22 cellular contexts compared by ENCODE assay signal in the genomic region with DNA sequence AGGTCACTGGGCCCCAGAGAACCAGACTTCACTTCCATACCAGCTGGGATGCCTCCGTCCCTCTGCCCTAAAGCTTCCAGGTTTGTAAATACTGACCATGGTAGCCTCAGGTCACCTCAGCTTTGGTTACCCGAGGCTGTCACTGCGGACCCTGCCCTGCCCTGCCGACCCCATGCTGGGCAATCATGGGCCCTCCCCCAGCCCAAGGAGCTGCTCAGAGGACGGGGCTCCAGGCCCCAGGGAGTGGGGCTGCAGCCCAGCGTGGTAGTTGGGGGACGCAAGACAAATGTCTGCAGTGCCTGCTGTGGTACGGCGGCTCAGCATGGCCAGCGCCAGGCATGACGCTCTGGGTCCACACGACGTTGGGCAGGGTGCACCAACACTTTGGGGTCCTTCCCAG. TPM values are rescaled to one million over a fixed set of nuclear protein-coding genes. Genes with fewer than 3 reads are reported as not detected.
DNase-seq lines count a peak whose midpoint lies in the region; ATAC-seq and TF ChIP-seq lines count a peak whose summit lies in the region.
"Had no signal": no experiment of that assay in that cellular context is flagged by ENCODE, and none has a peak within 500 bp of the region (broad histone marks: within the 10 kb centered on the region; RNA-seq: fewer than 3 reads in every experiment).

No MANE protein-coding gene starts in this region.

- H3K27me3 Mint-ChIP-seq in GM23338 (ENCODE audit: insufficient read depth, low read depth, poor library complexity): peaks cover 5% of the 10 kb centered on the region

- H3K9me3 ChIP-seq in lower lobe of right lung (no peaks in the 10 kb centered on the region), gastrocnemius medialis (no peaks in the 10 kb centered on the region), SJCRH30 (replicated peaks) (no peaks in the 10 kb centered on the region)
- H3K9me3 ChIP-seq: SJSA1 had no signal

- no peaks in the 10 kb centered on the region for H3K9me3 Mint-ChIP-seq in GM23338
- H3K9me3 Mint-ChIP-seq: nephron progenitor cell; T-helper 1 cell treated with Interleukin-12 subunit alpha and Interleukin-12 subunit beta and Interleukin-4 antibody, amounts not matched to agents 30 μg/mL and 1 μg/mL, for 36 hours had no signal

- intact Hi-C loops in lower lobe of right lung (cut with DNase I): no loop called here
- intact Hi-C loops in gastrocnemius medialis (cut with DNase I; ENCODE audit: low total_unique reads): no loop called here

- no peaks in the 10 kb centered on the region for H3K9me2 ChIP-seq in GM23338 (ENCODE audit: insufficient read depth)

- H3K4me1 ChIP-seq in GM23338 (ENCODE audit: insufficient read depth) (no peaks in the 10 kb centered on the region), lower lobe of right lung (peaks cover 11% of the 10 kb centered on the region), gastrocnemius medialis (peaks cover 9 to 30% of the 10 kb centered on the region in 2 donors), SJCRH30 (no peaks in the 10 kb centered on the region)

- H3K27ac ChIP-seq in GM23338 (ENCODE audit: low read depth): no peak overlapping the region
- peak overlapping the region; percentile 79 for H3K27ac ChIP-seq in caudate nucleus (ENCODE audit: low read depth, low read length)
- no peak overlapping the region for H3K27ac ChIP-seq in lower lobe of right lung
- H3K27ac ChIP-seq in gastrocnemius medialis: peak overlapping the region in 3 of 4 donors; percentile 85 to 96 (median 86)
- H3K27ac ChIP-seq in SJCRH30: no peak overlapping the region
- H3K27ac ChIP-seq: brain microvascular endothelial cell, SJSA1 had no signal

- no peak for TF ChIP-seq CTCF in GM23338 (conservative IDR thresholded peaks at IDR 0.05; ENCODE audit: low read depth in 2 of 2)
- TF ChIP-seq CTCF in lower lobe of right lung (IDR thresholded peaks at IDR 0.05): no peak
- no peak for TF ChIP-seq CTCF in gastrocnemius medialis (IDR thresholded peaks at IDR 0.05 in 4 of 5, conservative IDR thresholded peaks at IDR 0.05 in 1 of 5)

- H3K27ac Mint-ChIP-seq in GM23338: no peak overlapping the region
- H3K27ac Mint-ChIP-seq: T-helper 1 cell treated with Interleukin-12 subunit alpha and Interleukin-12 subunit beta and Interleukin-4 antibody, amounts not matched to agents 30 μg/mL and 1 μg/mL, for 36 hours had no signal

- peak; percentile 32 for ATAC-seq in GM23338
- ATAC-seq in lower lobe of right lung: no peak
- no peak for ATAC-seq in gastrocnemius medialis
- no peak for ATAC-seq in HG03135 (IDR thresholded peaks at IDR 0.05; ENCODE audit: unreplicated experiment)

- in situ Hi-C loops in gastrocnemius medialis (cut with MboI; ENCODE audit: low sequenced_read_pairs in 4 of 4): no loop called here

- H3K4me3 ChIP-seq in GM23338 (no peak overlapping the region), lower lobe of right lung (no peak overlapping the region), gastrocnemius medialis (no peak overlapping the region), SJCRH30 (no peak overlapping the region)
- H3K4me3 ChIP-seq: SJSA1, smooth muscle cell had no signal

- no peaks in the 10 kb centered on the region for H3F3A ChIP-seq in GM23338 (replicated peaks; ENCODE audit: low read depth)

- DNase-seq in GM23338 (ENCODE audit: low spot score) (no peak), caudate nucleus (lab: John Stamatoyannopoulos, UW) (no peak), lower lobe of right lung (peak; percentile 36), gastrocnemius medialis (no peak), retina (no peak), SJCRH30 (no peak), HEK293T (ENCODE audit: extremely low spot score) (no peak)
- DNase-seq: ACHN, activated gamma-delta T cell treated with Interleukin-2 at 50 U/mL for 16 hours, brain microvascular endothelial cell, DMS53, GDM1, KG1, MM.1S, NCI-H1417 treated with DMSO at 0.1 percent for 48 hours, NCI-H510A, nephron progenitor cell had no signal

- POLR2A ChIA-PET in HEK293T (lab: Yijun Ruan, JAX): no interaction called here

- H3K36me3 ChIP-seq in GM23338 (ENCODE audit: insufficient read depth) (no peaks in the 10 kb centered on the region), lower lobe of right lung (no peaks in the 10 kb centered on the region), gastrocnemius medialis (no peaks in the 10 kb centered on the region), SJCRH30 (no peaks in the 10 kb centered on the region)
- H3K36me3 ChIP-seq: brain microvascular endothelial cell, SJSA1 had no signal

- no peak overlapping the region for H3K4me2 ChIP-seq in GM23338
- H3K4me2 ChIP-seq: smooth muscle cell had no signal

- H3K27me3 ChIP-seq in GM23338 (ENCODE audit: insufficient read depth) (no peaks in the 10 kb centered on the region), lower lobe of right lung (ENCODE audit: low read depth) (no peaks in the 10 kb centered on the region), gastrocnemius medialis (no peaks in the 10 kb centered on the region), SJCRH30 (peaks cover 7% of the 10 kb centered on the region)
- H3K27me3 ChIP-seq: brain microvascular endothelial cell, SJSA1 had no signal

- H3K4me1 Mint-ChIP-seq in GM23338: no peaks in the 10 kb centered on the region

- no peaks in the 10 kb centered on the region for H4K20me1 ChIP-seq in GM23338 (replicated peaks; ENCODE audit: insufficient read depth)

- no peak overlapping the region for H3K4me3 Mint-ChIP-seq in GM23338
- H3K4me3 Mint-ChIP-seq: nephron progenitor cell; T-helper 1 cell treated with Interleukin-12 subunit alpha and Interleukin-12 subunit beta and Interleukin-4 antibody, amounts not matched to agents 30 μg/mL and 1 μg/mL, for 36 hours had no signal

- no peaks in the 10 kb centered on the region for H3K36me3 Mint-ChIP-seq in GM23338 (ENCODE audit: low read depth)

- H2AFZ ChIP-seq in GM23338: no peak overlapping the region

- no peak for TF ChIP-seq POLR2A in gastrocnemius medialis (IDR thresholded peaks at IDR 0.05)

- CTCF ChIA-PET in HEK293T (lab: Yijun Ruan, JAX): no interaction called here

- no peaks in the 10 kb centered on the region for H3K79me2 ChIP-seq in GM23338 (replicated peaks; ENCODE audit: insufficient read depth)

TF ChIP-seq in GM23338, 12 proteins besides CTCF, POLR2A, EP300 and RAD21:
- no peak for TF ChIP-seq POLR2AphosphoS5 (IDR thresholded peaks at IDR 0.05; ENCODE audit: low read depth)
- no peak for TF ChIP-seq JUNB (IDR thresholded peaks at IDR 0.05; ENCODE audit: unreplicated experiment)
- TF ChIP-seq EZH2phosphoT487 (IDR thresholded peaks at IDR 0.05; ENCODE audit: unreplicated experiment): no peak
- no peak for TF ChIP-seq EZH2 (IDR thresholded peaks at IDR 0.05; ENCODE audit: low read depth, unreplicated experiment)
- TF ChIP-seq ZNF114 (CRISPR knock-in tag; IDR thresholded peaks at IDR 0.05): no peak
- TF ChIP-seq STAT1 (IDR thresholded peaks at IDR 0.05; ENCODE audit: unreplicated experiment): no peak
- TF ChIP-seq ZNF331 (CRISPR knock-in tag; IDR thresholded peaks at IDR 0.05; ENCODE audit: low read depth): no peak

TF ChIP-seq in HEK293T, 16 proteins besides CTCF, POLR2A, EP300 and RAD21:
- TF ChIP-seq BHLHE40 (IDR thresholded peaks at IDR 0.05; ENCODE audit: borderline replicate concordance) (no peak), HDGF (IDR thresholded peaks at IDR 0.05; ENCODE audit: borderline replicate concordance) (no peak), LEF1 (IDR thresholded peaks at IDR 0.05; ENCODE audit: borderline replicate concordance) (no peak), ZNF384 (IDR thresholded peaks at IDR 0.05) (no peak), CTBP1 (IDR thresholded peaks at IDR 0.05; ENCODE audit: borderline replicate concordance) (no peak), NFRKB (IDR thresholded peaks at IDR 0.05) (no peak), FOXA1 (IDR thresholded peaks at IDR 0.05) (no peak), L3MBTL2 (conservative IDR thresholded peaks at IDR 0.05) (no peak), ELF4 (IDR thresholded peaks at IDR 0.05) (no peak), FOXK2 (IDR thresholded peaks at IDR 0.05) (no peak)
- TF ChIP-seq, protein P1, sequence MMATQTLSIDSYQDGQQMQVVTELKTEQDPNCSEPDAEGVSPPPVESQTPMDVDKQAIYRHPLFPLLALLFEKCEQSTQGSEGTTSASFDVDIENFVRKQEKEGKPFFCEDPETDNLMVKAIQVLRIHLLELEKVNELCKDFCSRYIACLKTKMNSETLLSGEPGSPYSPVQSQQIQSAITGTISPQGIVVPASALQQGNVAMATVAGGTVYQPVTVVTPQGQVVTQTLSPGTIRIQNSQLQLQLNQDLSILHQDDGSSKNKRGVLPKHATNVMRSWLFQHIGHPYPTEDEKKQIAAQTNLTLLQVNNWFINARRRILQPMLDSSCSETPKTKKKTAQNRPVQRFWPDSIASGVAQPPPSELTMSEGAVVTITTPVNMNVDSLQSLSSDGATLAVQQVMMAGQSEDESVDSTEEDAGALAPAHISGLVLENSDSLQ (IDR thresholded peaks at IDR 0.05): no peak

RNA-seq across cellular contexts. Expression of a gene that starts 25.3 kb away (rescaled TPM):
- total RNA-seq in GM23338 (2014; rRNA removed; shearing (Covaris generic)): 2.7 and 3.3 TPM in 2 replicates
- 1.7 and 1.8 TPM in 2 replicates for polyA plus RNA-seq in GM23338 (2016; fragmentation: Nextera tagmentation; extraction: Ambion mirVana)
- 5.1 TPM for total RNA-seq in lower lobe of right lung
- total RNA-seq in gastrocnemius medialis: 100 to 1,000 TPM in 1 of 4 donors, 10 to 100 TPM in 3; 28.7 to 168 (median 71.8) TPM
- total RNA-seq in SJCRH30 (2014; rRNA removed; shearing (Covaris generic)): not detected in 2 replicates
- total RNA-seq: HT1080 had no signal

Comparison
In these comparisons a context has a peak if more than half of its experiments do, and no peak if none do; other contexts are left out.
1. H3K27ac ChIP-seq: peak in caudate nucleus (single experiment) and gastrocnemius medialis (3 of 4); none in GM23338 (single experiment), lower lobe of right lung (single experiment) and SJCRH30 (single experiment).